Comparison of ENCODE assay signal across 1 cellular context in genomic region chr10:15859531-15859864, GRCh38.
TF ChIP-seq lines count a peak whose summit lies in the region.

No MANE protein-coding gene starts in this region.

TF ChIP-seq in HepG2, 621 proteins besides CTCF, POLR2A, EP300 and RAD21 (continued from another document):
- TF ChIP-seq AHDC1 (CRISPR knock-in tag; IDR thresholded peaks at IDR 0.05; ENCODE audit: borderline replicate concordance) (no peak), ZNF557 (CRISPR knock-in tag; IDR thresholded peaks at IDR 0.05) (0 out of 2 replicates have a peak, but pooled peaks have one; percentile 28)
